ENCODE assay signal across 9 cellular contexts in the genomic region with DNA sequence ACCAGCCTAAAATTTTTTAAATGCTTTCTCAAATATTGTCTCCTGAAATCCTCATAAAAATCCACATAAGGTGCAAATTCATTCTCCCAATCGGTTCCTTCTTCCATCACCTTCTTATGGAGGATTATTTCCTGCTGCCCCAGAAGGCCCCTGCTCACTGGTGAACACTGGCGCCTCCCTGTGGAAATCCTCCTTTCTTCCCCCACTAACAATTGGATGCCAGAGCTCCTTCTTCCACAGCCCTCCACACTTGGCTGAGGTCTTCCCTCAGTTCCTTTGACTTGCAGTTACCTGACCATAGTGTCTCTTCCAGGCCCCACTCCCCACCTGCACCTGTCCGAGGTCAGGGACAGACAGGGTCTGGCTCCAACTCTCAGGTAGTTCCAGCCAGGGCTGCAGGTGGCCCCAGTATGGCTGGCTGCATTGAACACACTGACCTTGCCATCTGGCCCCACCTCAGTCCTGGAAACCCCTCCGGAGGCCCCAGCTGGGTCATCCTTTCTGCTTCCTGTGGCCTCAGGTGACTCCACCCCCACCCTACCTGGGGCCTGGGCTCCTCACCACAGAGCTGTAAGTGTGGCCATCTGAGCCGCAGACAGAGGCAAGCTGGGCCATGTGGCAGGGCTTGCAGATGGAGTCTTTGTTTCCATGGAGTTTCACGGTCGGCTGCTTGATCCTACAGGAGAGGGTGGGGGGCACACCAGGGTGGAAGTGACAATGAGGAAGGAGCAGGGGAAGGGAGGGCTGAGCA. TPM values are rescaled to one million over a fixed set of nuclear protein-coding genes. Genes with fewer than 3 reads are reported as not detected.
DNase-seq lines count a peak whose midpoint lies in the region; TF ChIP-seq lines count a peak whose summit lies in the region.
"Had no signal": no experiment of that assay in that cellular context is flagged by ENCODE, and none has a peak within 500 bp of the region (broad histone marks: within the 10 kb centered on the region; RNA-seq: fewer than 3 reads in every experiment).

No MANE protein-coding gene starts in this region.

- peaks cover 23% of the 10 kb centered on the region for H3K4me1 Mint-ChIP-seq in endothelial cell (ENCODE audit: unreplicated experiment)

- peak overlapping the region; percentile 57 for H3K27ac Mint-ChIP-seq in endothelial cell (ENCODE audit: unreplicated experiment)

- H3K27me3 Mint-ChIP-seq in endothelial cell (ENCODE audit: unreplicated experiment), result peaks cover 6% of the 10 kb centered on the region

- DNase-seq in DMS79 (lab: John Stamatoyannopoulos, UW), result peak; percentile 15
- peak; percentile 13 for DNase-seq in NCI-H524 treated with DMSO at 0.1 percent for 48 hours (lab: John Stamatoyannopoulos, UW)
- DNase-seq in endothelial cell (ENCODE audit: low spot score), result no peak
- DNase-seq in NCI-H2196 treated with DMSO at 0.1 percent for 48 hours (lab: John Stamatoyannopoulos, UW; ENCODE audit: unreplicated experiment), result no peak
- no peak for DNase-seq in HuH-7 (ENCODE audit: low spot score)
- DNase-seq in NCI-H1436 (lab: John Stamatoyannopoulos, UW), result no peak
- DNase-seq in EL, result no peak
- DNase-seq: sigmoid colon had no signal

- peaks cover 5% of the 10 kb centered on the region for H3K36me3 Mint-ChIP-seq in endothelial cell (ENCODE audit: low read depth, unreplicated experiment)

- no peak overlapping the region for H3K27ac ChIP-seq in 22Rv1
- H3K27ac ChIP-seq: sigmoid colon had no signal

- no peak overlapping the region for H3K4me3 Mint-ChIP-seq in endothelial cell (ENCODE audit: unreplicated experiment)

- no peaks in the 10 kb centered on the region for H3K9me3 Mint-ChIP-seq in endothelial cell (ENCODE audit: unreplicated experiment)

- TF ChIP-seq CTCF in 22Rv1 (IDR thresholded peaks at IDR 0.05) (peak; percentile 57), endothelial cell (IDR thresholded peaks at IDR 0.05; ENCODE audit: unreplicated experiment) (no peak)

RNA-seq across cellular contexts. Expression of gene SPOCK2, which starts 18.4 kb away (rescaled TPM):
- total RNA-seq in endothelial cell (ENCODE audit: unreplicated experiment), result 3.4 TPM

Comparison
In these comparisons a context has a peak if more than half of its experiments do, and no peak if none do; other contexts are left out.
1. DNase-seq: peak in DMS79 (single experiment) and NCI-H524 treated with DMSO at 0.1 percent for 48 hours (single experiment); none in endothelial cell (single experiment), NCI-H2196 treated with DMSO at 0.1 percent for 48 hours (single experiment), HuH-7 (single experiment), NCI-H1436 (single experiment) and EL (single experiment).